Comparison of ENCODE assay signal across 1 cellular context in the genomic region with DNA sequence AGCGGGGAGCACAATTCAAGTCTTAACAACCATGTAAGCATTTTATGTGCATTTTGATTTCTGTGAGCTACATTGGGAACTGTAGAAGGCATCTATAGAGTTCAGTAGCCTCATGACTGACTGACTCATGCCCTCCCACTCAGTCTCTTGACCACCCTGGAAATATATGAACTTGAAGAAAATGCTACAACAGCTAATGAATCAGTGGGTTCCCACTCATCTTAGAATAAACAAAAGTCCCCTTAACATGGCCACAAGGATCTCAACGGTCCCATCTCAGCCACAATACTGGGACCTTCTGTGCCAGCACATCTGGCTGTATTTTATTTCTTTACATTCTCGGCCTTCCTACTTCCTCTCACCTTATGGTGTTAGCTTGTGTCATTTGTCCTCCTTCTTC.
TF ChIP-seq lines count a peak whose summit lies in the region.

No MANE protein-coding gene starts in this region.

TF ChIP-seq in IMR-90, 13 proteins besides CTCF, POLR2A, EP300 and RAD21:
- TF ChIP-seq RFX5 (IDR thresholded peaks at IDR 0.05; ENCODE audit: low read depth, low read length) (no peak), FOS (IDR thresholded peaks at IDR 0.05; ENCODE audit: low read depth, low read length) (peak; percentile 40; the same call in 1 of the 2 replicates)
